ENCODE assay signal across 11 cellular contexts in the genomic region with DNA sequence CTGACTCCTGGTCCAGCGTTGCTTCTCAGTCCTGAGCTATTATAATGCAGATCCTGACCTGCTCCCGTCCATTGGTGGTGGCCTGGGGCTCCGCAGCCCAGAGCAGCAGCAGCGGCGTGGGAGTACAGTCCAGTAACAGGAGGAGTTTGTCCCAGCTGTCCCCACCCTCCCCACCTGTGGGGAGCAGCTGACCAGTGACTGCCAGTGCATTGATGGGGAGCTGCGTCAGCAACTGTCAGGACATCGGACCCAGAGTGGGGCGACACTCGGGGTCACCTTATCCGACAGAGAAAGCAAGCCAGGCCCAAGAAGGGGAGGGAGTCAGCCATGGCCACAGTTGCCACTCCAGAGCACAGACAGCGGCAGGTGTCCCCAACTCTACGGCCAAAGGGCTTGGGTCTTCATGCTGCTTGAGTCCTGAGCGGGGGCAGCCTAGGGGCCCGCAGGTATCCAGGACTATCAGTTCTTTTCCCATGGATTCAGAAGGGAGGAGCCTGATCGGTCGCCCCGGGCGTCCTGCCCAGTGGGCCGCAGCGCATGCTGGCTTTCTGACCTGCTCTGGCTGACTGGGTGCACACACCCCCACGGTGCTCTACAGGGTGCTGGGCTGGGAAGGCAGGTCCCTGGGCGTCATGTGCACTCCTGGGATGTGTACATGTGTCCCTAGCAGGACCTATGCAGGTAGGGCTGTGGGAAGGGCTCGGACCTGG. TPM values are rescaled to one million over a fixed set of nuclear protein-coding genes. Genes with fewer than 3 reads are reported as not detected.
DNase-seq lines count a peak whose midpoint lies in the region; ATAC-seq and FAIRE-seq lines count a peak whose summit lies in the region.
"Had no signal": no experiment of that assay in that cellular context is flagged by ENCODE, and none has a peak within 500 bp of the region (broad histone marks: within the 10 kb centered on the region; RNA-seq: fewer than 3 reads in every experiment).

No MANE protein-coding gene starts in this region.

- no peaks in the 10 kb centered on the region for H3K9me3 Mint-ChIP-seq in activated CD4-positive, alpha-beta T cell treated with anti-CD3 and anti-CD28 coated beads, Interleukin-2, amount 10 ng/mL, durations not matched to agents 24 days and 14 days
- H3K9me3 Mint-ChIP-seq in activated CD4-positive, alpha-beta memory T cell treated with anti-CD3 and anti-CD28 coated beads for 36 hours: no peaks in the 10 kb centered on the region
- H3K9me3 Mint-ChIP-seq in stimulated activated naive CD8-positive, alpha-beta T cell treated with anti-CD3 and anti-CD28 coated beads, Interleukin-15, amount 100 ng/mL, for 72 hours: no peaks in the 10 kb centered on the region

- no peak for FAIRE-seq in frontal cortex (lab: Jason Lieb, UNC)

- H3K36me3 Mint-ChIP-seq in activated CD4-positive, alpha-beta T cell treated with anti-CD3 and anti-CD28 coated beads, Interleukin-2, amount 10 ng/mL, durations not matched to agents 24 days and 14 days (ENCODE audit: low read depth): peaks cover 61% of the 10 kb centered on the region
- peaks cover 30% of the 10 kb centered on the region for H3K36me3 Mint-ChIP-seq in activated CD4-positive, alpha-beta memory T cell treated with anti-CD3 and anti-CD28 coated beads for 36 hours

- peak overlapping the region; percentile 10 for H3K4me3 ChIP-seq in iPS-18a (ENCODE audit: low read length)

- H3K27me3 Mint-ChIP-seq in activated CD4-positive, alpha-beta T cell treated with anti-CD3 and anti-CD28 coated beads, Interleukin-2, amount 10 ng/mL, durations not matched to agents 24 days and 14 days: no peaks in the 10 kb centered on the region
- H3K27me3 Mint-ChIP-seq in activated CD4-positive, alpha-beta memory T cell treated with anti-CD3 and anti-CD28 coated beads for 36 hours: no peaks in the 10 kb centered on the region
- H3K27me3 Mint-ChIP-seq in stimulated activated naive CD8-positive, alpha-beta T cell treated with anti-CD3 and anti-CD28 coated beads, Interleukin-15, amount 100 ng/mL, for 72 hours: no peaks in the 10 kb centered on the region

- peak overlapping the region; percentile 91 for H3K4me3 Mint-ChIP-seq in activated CD4-positive, alpha-beta T cell treated with anti-CD3 and anti-CD28 coated beads, Interleukin-2, amount 10 ng/mL, durations not matched to agents 24 days and 14 days
- peak overlapping the region; percentile 90 for H3K4me3 Mint-ChIP-seq in activated CD4-positive, alpha-beta memory T cell treated with anti-CD3 and anti-CD28 coated beads for 36 hours
- peak overlapping the region; percentile 91 to 93 for H3K4me3 Mint-ChIP-seq in stimulated activated naive CD8-positive, alpha-beta T cell treated with anti-CD3 and anti-CD28 coated beads, Interleukin-15, amount 100 ng/mL, for 72 hours

- H3K9ac ChIP-seq in iPS-18a (ENCODE audit: low read length): no peak overlapping the region

- no peak for DNase-seq in activated CD4-positive, alpha-beta T cell treated with anti-CD3 and anti-CD28 coated beads, Interleukin-2, amount 10 ng/mL, durations not matched to agents 24 days and 14 days
- DNase-seq in activated CD4-positive, alpha-beta T cell treated with anti-CD3 and anti-CD28 coated beads, Interleukin-2, amount 50 U/mL, for 48 hours: no peak
- DNase-seq in activated CD4-positive, alpha-beta memory T cell treated with anti-CD3 and anti-CD28 coated beads for 36 hours: no peak
- no peak for DNase-seq in stimulated activated naive CD8-positive, alpha-beta T cell treated with anti-CD3 and anti-CD28 coated beads, Interleukin-15, amount 100 ng/mL, for 72 hours
- no peak for DNase-seq in KBM-7
- no peak for DNase-seq in Ammon's horn (ENCODE audit: low spot score)
- no peak for DNase-seq in frontal cortex (ENCODE audit: low spot score in 2 of 2)
- DNase-seq: ACHN; stimulated activated CD4-positive, alpha-beta T cell treated with anti-CD3 and anti-CD28 coated beads, Interleukin-15, amount 100 ng/mL, for 24 hours; stimulated activated naive CD4-positive, alpha-beta T cell treated with Interleukin-2 at 50 U/mL for 16 hours had no signal

- POLR2A ChIA-PET in activated CD4-positive, alpha-beta memory T cell treated with anti-CD3 and anti-CD28 coated beads for 36 hours (lab: Charles Lee): interaction anchor here (1.0 to 1.7 kb wide), 3 partner anchors 10 to 35 kb away, joined by 4 to 7 read pairs (median 6); no protein-coding TSS in a partner anchor

- no peak overlapping the region for H3K27ac ChIP-seq in iPS-18a (ENCODE audit: low read length)

- intact Hi-C loops in activated CD4-positive, alpha-beta T cell treated with anti-CD3 and anti-CD28 coated beads, Interleukin-2, amount 10 ng/mL, durations not matched to agents 24 days and 14 days (cut with micrococcal nuclease): no loop called here
- intact Hi-C loops in activated CD4-positive, alpha-beta memory T cell treated with anti-CD3 and anti-CD28 coated beads for 36 hours (cut with micrococcal nuclease): loop anchor here (5.0 kb wide), 1 partner anchor 210 kb away; no protein-coding TSS in a partner anchor

- no peaks in the 10 kb centered on the region for H3K27me3 ChIP-seq in iPS-18a (ENCODE audit: control insufficient read depth, insufficient read depth, low read length)

- H3K4me1 ChIP-seq in iPS-18a (ENCODE audit: control insufficient read depth, low read depth, low read length): peaks cover 44% of the 10 kb centered on the region

- in situ Hi-C loops in KBM-7 (cut with MboI; ENCODE audit: low pct_unique_long_range_greater_than_20kb, low sequenced_read_pairs): no loop called here

- H3K36me3 ChIP-seq in iPS-18a (ENCODE audit: control insufficient read depth, low read depth, low read length): no peaks in the 10 kb centered on the region

- H3K27ac Mint-ChIP-seq in activated CD4-positive, alpha-beta T cell treated with anti-CD3 and anti-CD28 coated beads, Interleukin-2, amount 10 ng/mL, durations not matched to agents 24 days and 14 days: no peak overlapping the region
- H3K27ac Mint-ChIP-seq in activated CD4-positive, alpha-beta memory T cell treated with anti-CD3 and anti-CD28 coated beads for 36 hours: peak overlapping the region; percentile 95
- peak overlapping the region; percentile 59 to 65 for H3K27ac Mint-ChIP-seq in stimulated activated naive CD8-positive, alpha-beta T cell treated with anti-CD3 and anti-CD28 coated beads, Interleukin-15, amount 100 ng/mL, for 72 hours

- H3K9me3 ChIP-seq in iPS-18a (ENCODE audit: control insufficient read depth, low read depth, low read length): no peaks in the 10 kb centered on the region

- no peak for ATAC-seq in stimulated activated naive CD8-positive, alpha-beta T cell treated with anti-CD3 and anti-CD28 coated beads, Interleukin-15, amount 100 ng/mL, for 72 hours

- CTCF ChIA-PET in activated CD4-positive, alpha-beta memory T cell treated with anti-CD3 and anti-CD28 coated beads for 36 hours (lab: Charles Lee): interaction anchor here (1.4 to 5.1 kb wide), 6 partner anchors 11 to 65 kb away, joined by 4 to 37 read pairs (median 6); partner anchors contain the start of gene DNMT3A

- H3K4me1 Mint-ChIP-seq in activated CD4-positive, alpha-beta T cell treated with anti-CD3 and anti-CD28 coated beads, Interleukin-2, amount 10 ng/mL, durations not matched to agents 24 days and 14 days: peaks cover 61% of the 10 kb centered on the region
- peaks cover 85% of the 10 kb centered on the region for H3K4me1 Mint-ChIP-seq in activated CD4-positive, alpha-beta memory T cell treated with anti-CD3 and anti-CD28 coated beads for 36 hours (ENCODE audit: low read depth)
- H3K4me1 Mint-ChIP-seq in stimulated activated naive CD8-positive, alpha-beta T cell treated with anti-CD3 and anti-CD28 coated beads, Interleukin-15, amount 100 ng/mL, for 72 hours: peaks cover 100% of the 10 kb centered on the region

RNA-seq across cellular contexts. Expression of gene DNMT3A, which starts 29.7 kb away (rescaled TPM):
- 97.4 and 102 TPM in 2 replicates for total RNA-seq in activated CD4-positive, alpha-beta T cell treated with anti-CD3 and anti-CD28 coated beads, Interleukin-2, amount 10 ng/mL, durations not matched to agents 24 days and 14 days
- total RNA-seq in activated CD4-positive, alpha-beta memory T cell treated with anti-CD3 and anti-CD28 coated beads for 36 hours: 10 to 100 TPM; 52.0 to 52.5 TPM
- total RNA-seq in frontal cortex: 71.3 TPM
